Comparison of ENCODE assay signal across 11 cellular contexts in the genomic region with DNA sequence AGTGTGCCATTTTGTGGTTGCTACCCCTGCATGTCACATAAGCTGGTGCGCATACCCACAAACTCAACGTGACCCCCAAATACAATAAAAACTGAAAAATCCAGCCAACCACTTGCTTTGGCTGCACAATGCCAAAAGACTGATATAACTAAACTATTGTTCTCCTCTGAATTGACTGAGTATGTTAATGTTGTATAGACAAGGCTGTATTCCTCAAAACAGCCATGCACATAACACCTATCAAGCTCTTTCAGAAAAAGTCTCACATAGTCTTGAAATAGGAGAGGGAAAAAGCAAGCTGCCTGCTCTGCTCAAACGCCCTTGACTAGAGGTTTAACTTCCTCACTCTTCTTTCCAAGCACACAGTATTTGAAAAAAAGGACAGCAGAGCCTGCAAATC.
"Had no signal": no experiment of that assay in that cellular context is flagged by ENCODE, and none has a peak within 500 bp of the region (broad histone marks: within the 10 kb centered on the region; RNA-seq: fewer than 3 reads in every experiment).

No MANE protein-coding gene starts in this region.

- H3K4me1 Mint-ChIP-seq: natural killer cell; stimulated activated naive B cell treated with anti-CD40 and anti-IgM and Interleukin-4, amounts not matched to agents 10 μg/mL and 1 μg/mL and 100 μg/mL, for 72 hours; stimulated activated naive CD8-positive, alpha-beta T cell treated with anti-CD3 and anti-CD28 coated beads, Interleukin-15, amount 100 ng/mL, for 72 hours had no signal

- ATAC-seq: heart left ventricle; natural killer cell; stimulated activated naive B cell treated with anti-CD40 and anti-IgM and Interleukin-4, amounts not matched to agents 10 μg/mL and 1 μg/mL and 100 μg/mL, for 72 hours; stimulated activated naive CD8-positive, alpha-beta T cell treated with anti-CD3 and anti-CD28 coated beads, Interleukin-15, amount 100 ng/mL, for 72 hours had no signal

- H3K36me3 Mint-ChIP-seq: natural killer cell; stimulated activated naive B cell treated with anti-CD40 and anti-IgM and Interleukin-4, amounts not matched to agents 10 μg/mL and 1 μg/mL and 100 μg/mL, for 72 hours; type B pancreatic cell had no signal

- DNase-seq: effector CD8-positive, alpha-beta T cell; foreskin melanocyte; heart left ventricle; natural killer cell; sigmoid colon; stimulated activated CD4-positive, alpha-beta T cell treated with anti-CD3 and anti-CD28 coated beads, Interleukin-2, amount 100 ng/mL, for 24 hours; stimulated activated CD4-positive, alpha-beta T cell treated with anti-CD3 and anti-CD28 coated beads, Interleukin-4, amount 100 ng/mL, for 4 hours; stimulated activated naive B cell treated with anti-CD40 and anti-IgM and Interleukin-4, amounts not matched to agents 10 μg/mL and 1 μg/mL and 100 μg/mL, for 72 hours; stimulated activated naive CD8-positive, alpha-beta T cell treated with anti-CD3 and anti-CD28 coated beads, Interleukin-15, amount 100 ng/mL, for 72 hours had no signal

- H3K4me3 Mint-ChIP-seq: natural killer cell; neural crest cell; stimulated activated naive B cell treated with anti-CD40 and anti-IgM and Interleukin-4, amounts not matched to agents 10 μg/mL and 1 μg/mL and 100 μg/mL, for 72 hours; stimulated activated naive CD8-positive, alpha-beta T cell treated with anti-CD3 and anti-CD28 coated beads, Interleukin-15, amount 100 ng/mL, for 72 hours; type B pancreatic cell had no signal

- H3K9me3 Mint-ChIP-seq: neural crest cell; stimulated activated naive B cell treated with anti-CD40 and anti-IgM and Interleukin-4, amounts not matched to agents 10 μg/mL and 1 μg/mL and 100 μg/mL, for 72 hours; stimulated activated naive CD8-positive, alpha-beta T cell treated with anti-CD3 and anti-CD28 coated beads, Interleukin-15, amount 100 ng/mL, for 72 hours; type B pancreatic cell had no signal

- H3K27ac Mint-ChIP-seq: natural killer cell; stimulated activated naive B cell treated with anti-CD40 and anti-IgM and Interleukin-4, amounts not matched to agents 10 μg/mL and 1 μg/mL and 100 μg/mL, for 72 hours; stimulated activated naive CD8-positive, alpha-beta T cell treated with anti-CD3 and anti-CD28 coated beads, Interleukin-15, amount 100 ng/mL, for 72 hours; type B pancreatic cell had no signal

- H3K27me3 Mint-ChIP-seq: type B pancreatic cell had no signal
